15 cellular contexts compared by ENCODE assay signal in genomic region chr17:75231741-75232464, GRCh38. TPM values are rescaled to one million over a fixed set of nuclear protein-coding genes. Genes with fewer than 3 reads are reported as not detected.
A peak's percentile ranks its signal among the peaks of the same experiment; 100 is the strongest.
DNase-seq lines count a peak whose midpoint lies in the region; ATAC-seq, FAIRE-seq and TF ChIP-seq lines count a peak whose summit lies in the region.
"Had no signal": no experiment of that assay in that cellular context is flagged by ENCODE, and none has a peak within 500 bp of the region (broad histone marks: within the 10 kb centered on the region; RNA-seq: fewer than 3 reads in every experiment).

No MANE protein-coding gene starts in this region.

- 97% methylated on average over 18 of the region's 18 CpGs for WGBS in GM12878 (ENCODE audit: insufficient coverage, insufficient replicate concordance, low lambda C conversion rate, missing lambda C conversion rate)

- ATAC-seq in GM12878 (no peak), GM18502 (IDR thresholded peaks at IDR 0.05; ENCODE audit: poor library complexity, unreplicated experiment) (no peak), HG02610 (IDR thresholded peaks at IDR 0.05; ENCODE audit: unreplicated experiment) (no peak)

- no peak for TF ChIP-seq RAD21 in GM12878 (IDR thresholded peaks at IDR 0.05; ENCODE audit: insufficient read depth, low read depth, low read length)

- no peak overlapping the region for H3K4me3 ChIP-seq in GM12878

- H3K36me3 ChIP-seq in GM12878 (ENCODE audit: control insufficient read depth in 2 of 2, insufficient read depth in 2 of 2, low read length in 1 of 2): peaks cover 34 to 43% of the 10 kb centered on the region in 2 experiments

- CTCF ChIA-PET in GM12878 (lab: Yijun Ruan, JAX): interaction anchor here (1.4 to 1.6 kb wide), 3 partner anchors 31 to 270 kb away, joined by 4 to 5 read pairs (median 4); no protein-coding TSS in a partner anchor

- POLR2A ChIA-PET in GM12878 (lab: Charles Lee): no interaction called here

- DNase-seq in activated naive CD8-positive, alpha-beta T cell treated with anti-CD3 and anti-CD28 coated beads for 36 hours: no peak
- DNase-seq in GM12878 (ENCODE audit: low read depth, low spot score) (no peak), endothelial cell (ENCODE audit: low spot score) (no peak), type B pancreatic cell (ENCODE audit: extremely low spot score, unreplicated experiment) (no peak), SW 1271 (lab: John Stamatoyannopoulos, UW) (no peak)
- DNase-seq: CD4-positive, alpha-beta memory T cell; DMS79 treated with DMSO at 0.1 percent for 48 hours; EL; GDM1 had no signal

- SMC1A ChIA-PET in GM12878 (lab: Charles Lee; ENCODE audit: uncharacterized antibody, unreplicated experiment): no interaction called here

- TF ChIP-seq EP300 in GM12878 (IDR thresholded peaks at IDR 0.05; ENCODE audit: borderline replicate concordance in 1 of 2, control insufficient read depth in 1 of 2, low read depth in 2 of 2, low read length in 2 of 2): no peak

- TF ChIP-seq POLR2A in GM12878 (IDR thresholded peaks at IDR 0.05; ENCODE audit: low read depth, low read length): peak; percentile 41; the same call in 1 of the 2 replicates

- H3K27me3 ChIP-seq in GM12878 (replicated peaks in 1 of 2; ENCODE audit: control insufficient read depth in 2 of 2, insufficient read depth in 2 of 2, low read length in 1 of 2): no peaks in the 10 kb centered on the region

- BruUV-seq in GM12878 (replicated peaks; lab: Mats Ljungman, UMichigan): no TSS peak

- H3K9me3 Mint-ChIP-seq in activated naive CD8-positive, alpha-beta T cell (ENCODE audit: low read depth): no peaks in the 10 kb centered on the region
- H3K9me3 Mint-ChIP-seq in activated naive CD8-positive, alpha-beta T cell treated with anti-CD3 and anti-CD28 coated beads for 36 hours: no peaks in the 10 kb centered on the region
- no peaks in the 10 kb centered on the region for H3K9me3 Mint-ChIP-seq in endothelial cell (ENCODE audit: unreplicated experiment)
- H3K9me3 Mint-ChIP-seq in type B pancreatic cell: no peaks in the 10 kb centered on the region
- H3K9me3 Mint-ChIP-seq: CD4-positive, alpha-beta memory T cell had no signal

- TF ChIP-seq CTCF in GM12878 (IDR thresholded peaks at IDR 0.05 in 2 of 3, conservative IDR thresholded peaks at IDR 0.05 in 1 of 3; ENCODE audit: control insufficient read depth in 2 of 3, extremely low read depth in 1 of 3, insufficient read depth in 1 of 3, low read depth in 3 of 3, low read length in 3 of 3): no peak
- TF ChIP-seq CTCF in endothelial cell (IDR thresholded peaks at IDR 0.05; ENCODE audit: unreplicated experiment): no peak
- no peak for TF ChIP-seq CTCF in type B pancreatic cell (conservative IDR thresholded peaks at IDR 0.05)

- no peaks in the 10 kb centered on the region for H3K79me2 ChIP-seq in GM12878 (ENCODE audit: control insufficient read depth, insufficient read depth, low read length)

- peaks cover 6% of the 10 kb centered on the region for H3K36me3 Mint-ChIP-seq in activated naive CD8-positive, alpha-beta T cell
- peaks cover 23% of the 10 kb centered on the region for H3K36me3 Mint-ChIP-seq in activated naive CD8-positive, alpha-beta T cell treated with anti-CD3 and anti-CD28 coated beads for 36 hours
- H3K36me3 Mint-ChIP-seq in endothelial cell (ENCODE audit: low read depth, unreplicated experiment): peaks cover 40% of the 10 kb centered on the region
- peaks cover 10% of the 10 kb centered on the region for H3K36me3 Mint-ChIP-seq in type B pancreatic cell

- no peaks in the 10 kb centered on the region for H3K4me1 ChIP-seq in GM12878 (ENCODE audit: control insufficient read depth, insufficient read depth, low read length)

- H3K9me3 ChIP-seq in GM12878 (replicated peaks; ENCODE audit: control insufficient read depth, insufficient read depth, low read length): no peaks in the 10 kb centered on the region

- FAIRE-seq in GM12878 (lab: Jason Lieb, UNC): no peak
- FAIRE-seq: GM18507 had no signal

- H4K20me1 ChIP-seq in GM12878 (ENCODE audit: control insufficient read depth, insufficient read depth): no peaks in the 10 kb centered on the region

- no peak overlapping the region for H2AFZ ChIP-seq in GM12878 (ENCODE audit: control insufficient read depth, low read depth, low read length)

- H3K27ac ChIP-seq in GM12878 (ENCODE audit: control insufficient read depth, insufficient read depth): no peak overlapping the region
- H3K27ac ChIP-seq: C4-2B had no signal

- intact Hi-C loops in GM12878 (cut with micrococcal nuclease; ENCODE audit: unreplicated experiment): no loop called here

- no peak overlapping the region for H3K4me2 ChIP-seq in GM12878 (ENCODE audit: control insufficient read depth, insufficient read depth)

- no peaks in the 10 kb centered on the region for H3K4me1 Mint-ChIP-seq in activated naive CD8-positive, alpha-beta T cell (ENCODE audit: low read depth)
- no peaks in the 10 kb centered on the region for H3K4me1 Mint-ChIP-seq in activated naive CD8-positive, alpha-beta T cell treated with anti-CD3 and anti-CD28 coated beads for 36 hours
- peaks cover 10% of the 10 kb centered on the region for H3K4me1 Mint-ChIP-seq in endothelial cell (ENCODE audit: unreplicated experiment)
- H3K4me1 Mint-ChIP-seq in type B pancreatic cell (ENCODE audit: unreplicated experiment): no peaks in the 10 kb centered on the region
- H3K4me1 Mint-ChIP-seq: B cell had no signal

- H3K27me3 Mint-ChIP-seq in activated naive CD8-positive, alpha-beta T cell: no peaks in the 10 kb centered on the region
- H3K27me3 Mint-ChIP-seq in activated naive CD8-positive, alpha-beta T cell treated with anti-CD3 and anti-CD28 coated beads for 36 hours: no peaks in the 10 kb centered on the region
- H3K27me3 Mint-ChIP-seq in endothelial cell (ENCODE audit: unreplicated experiment) (peaks cover 4% of the 10 kb centered on the region), type B pancreatic cell (no peaks in the 10 kb centered on the region)
- H3K27me3 Mint-ChIP-seq: B cell; CD4-positive, alpha-beta memory T cell had no signal

- RAD21 ChIA-PET in GM12878 (lab: Charles Lee; ENCODE audit: unreplicated experiment): interaction anchor here (1.0 kb wide), 1 partner anchor 29 kb away, joined by 3 read pairs; the partner anchor contains the start of gene GGA3

- H3K27ac Mint-ChIP-seq in activated naive CD8-positive, alpha-beta T cell: peak overlapping the region; percentile 54
- H3K27ac Mint-ChIP-seq in activated naive CD8-positive, alpha-beta T cell treated with anti-CD3 and anti-CD28 coated beads for 36 hours: no peak overlapping the region
- H3K27ac Mint-ChIP-seq in endothelial cell (ENCODE audit: unreplicated experiment): no peak overlapping the region
- peak overlapping the region; percentile 5 for H3K27ac Mint-ChIP-seq in type B pancreatic cell

- in situ Hi-C loops in GM12878 (cut with MboI): no loop called here

- no peak overlapping the region for H3K9ac ChIP-seq in GM12878 (ENCODE audit: control insufficient read depth, insufficient read depth, low read length)

- H3K4me3 Mint-ChIP-seq in activated naive CD8-positive, alpha-beta T cell: no peak overlapping the region
- H3K4me3 Mint-ChIP-seq in activated naive CD8-positive, alpha-beta T cell treated with anti-CD3 and anti-CD28 coated beads for 36 hours: no peak overlapping the region
- H3K4me3 Mint-ChIP-seq in endothelial cell (ENCODE audit: unreplicated experiment): peak overlapping the region; percentile 53
- no peak overlapping the region for H3K4me3 Mint-ChIP-seq in type B pancreatic cell
- H3K4me3 Mint-ChIP-seq: B cell; CD4-positive, alpha-beta memory T cell had no signal

RNA-seq across cellular contexts. Expression of gene NUP85, which starts 26.4 kb away (rescaled TPM):
- total RNA-seq in activated naive CD8-positive, alpha-beta T cell treated with anti-CD3 and anti-CD28 coated beads for 36 hours: 100 to 1,000 TPM; 134 to 137 TPM
- 89.4 and 98.6 TPM in 2 replicates for total RNA-seq in GM12878 (2013; cell fraction: nucleolus; rRNA removed)
- 47.1 and 57.8 TPM in 2 replicates for total RNA-seq in GM12878 (2014; rRNA removed)
- 52.9 and 54.0 TPM in 2 replicates for total RNA-seq in GM12878 (2014; rRNA removed; fragmentation: Illumina TruSeq; extraction: Trizol)
- 82.5 and 97.9 TPM in 2 replicates for total RNA-seq in GM12878 (2021)
- 58.6 TPM for polyA plus RNA-seq in GM12878 (2011; ENCODE audit: low read depth)
- 80.8 and 92.9 TPM in 2 replicates for polyA plus RNA-seq in GM12878 (2011; rRNA removed)
- polyA plus RNA-seq in GM12878 (2011; cell fraction: cytosol; rRNA removed): 112 and 130 TPM in 2 replicates
- polyA plus RNA-seq in GM12878 (2011; cell fraction: nucleus; rRNA removed): 362 and 389 TPM in 2 replicates
- 37.7 and 46.3 TPM in 2 replicates for polyA plus RNA-seq in GM12878 (2012)
- polyA plus RNA-seq in GM12878 (2014; fragmentation: Illumina TruSeq; extraction: Trizol): 59.6 and 65.9 TPM in 2 replicates
- polyA plus RNA-seq in GM12878 (2014; fragmentation: Nextera tagmentation; extraction: Ambion mirVana): 100 to 1,000 TPM; 127 to 135 TPM
- polyA plus RNA-seq in GM12878 (2014; rRNA removed): 83.2 and 87.8 TPM in 2 replicates
- 100 to 1,000 TPM; 103 to 104 TPM for polyA plus RNA-seq in GM12878 (2016; fragmentation: Nextera tagmentation; extraction: Ambion mirVana)
- 80.2 and 80.8 TPM in 2 replicates for polyA minus RNA-seq in GM12878 (2011; rRNA and poly(A)+ RNA removed)
- 24.1 and 34.9 TPM in 2 replicates for polyA minus RNA-seq in GM12878 (2011; cell fraction: cytosol; rRNA and poly(A)+ RNA removed)
- 54.2 and 98.1 TPM in 2 replicates for polyA minus RNA-seq in GM12878 (2011; cell fraction: nucleus; rRNA and poly(A)+ RNA removed)
- total RNA-seq in endothelial cell (ENCODE audit: unreplicated experiment): 83.9 TPM
- 63.3 and 84.1 TPM in 2 replicates for total RNA-seq in type B pancreatic cell (ENCODE audit: low replicate concordance)

RNA-seq across cellular contexts. Expression of gene GGA3, which starts 29.5 kb away (rescaled TPM):
- 10 to 100 TPM; 63.7 to 72.0 TPM for total RNA-seq in activated naive CD8-positive, alpha-beta T cell treated with anti-CD3 and anti-CD28 coated beads for 36 hours
- 70.6 and 92.6 TPM in 2 replicates for total RNA-seq in GM12878 (2013; cell fraction: nucleolus; rRNA removed)
- total RNA-seq in GM12878 (2014; rRNA removed) (19.6 and 20.7 TPM in 2 replicates), GM12878 (2014; rRNA removed; fragmentation: Illumina TruSeq; extraction: Trizol) (13.5 and 14.3 TPM in 2 replicates), GM12878 (2021) (52.1 and 57.5 TPM in 2 replicates), endothelial cell (ENCODE audit: unreplicated experiment) (60.8 TPM), type B pancreatic cell (ENCODE audit: low replicate concordance) (49.7 and 64.4 TPM in 2 replicates)
- 34.9 TPM for polyA plus RNA-seq in GM12878 (2011; ENCODE audit: low read depth)
- polyA plus RNA-seq in GM12878 (2011; rRNA removed) (26.2 and 34.9 TPM in 2 replicates), GM12878 (2014; fragmentation: Illumina TruSeq; extraction: Trizol) (31.7 and 41.3 TPM in 2 replicates), GM12878 (2014; fragmentation: Nextera tagmentation; extraction: Ambion mirVana) (1 to 10 TPM; 7.0 to 8.1 TPM), GM12878 (2014; rRNA removed) (36.4 and 40.2 TPM in 2 replicates), GM12878 (2016; fragmentation: Nextera tagmentation; extraction: Ambion mirVana) (10 to 100 TPM; 33.0 to 36.3 TPM)
- polyA plus RNA-seq in GM12878 (2011; cell fraction: cytosol; rRNA removed): 25.9 and 26.0 TPM in 2 replicates
- polyA plus RNA-seq in GM12878 (2011; cell fraction: nucleus; rRNA removed): 244 and 300 TPM in 2 replicates
- 51.0 and 62.2 TPM in 2 replicates for polyA plus RNA-seq in GM12878 (2012)
- 50.4 and 73.4 TPM in 2 replicates for polyA minus RNA-seq in GM12878 (2011; rRNA and poly(A)+ RNA removed)
- 9.0 and 14.0 TPM in 2 replicates for polyA minus RNA-seq in GM12878 (2011; cell fraction: cytosol; rRNA and poly(A)+ RNA removed)
- polyA minus RNA-seq in GM12878 (2011; cell fraction: nucleus; rRNA and poly(A)+ RNA removed): 39.3 and 49.0 TPM in 2 replicates

RNA-seq across cellular contexts. Expression of gene MRPS7, which starts 29.8 kb away (rescaled TPM):
- 10 to 100 TPM; 93.5 to 96.9 TPM for total RNA-seq in activated naive CD8-positive, alpha-beta T cell treated with anti-CD3 and anti-CD28 coated beads for 36 hours
- total RNA-seq in GM12878 (2013; cell fraction: nucleolus; rRNA removed): 40.8 and 41.5 TPM in 2 replicates
- total RNA-seq in GM12878 (2014; rRNA removed) (105 and 117 TPM in 2 replicates), GM12878 (2014; rRNA removed; fragmentation: Illumina TruSeq; extraction: Trizol) (89.6 and 101 TPM in 2 replicates), GM12878 (2021) (88.4 and 89.2 TPM in 2 replicates), endothelial cell (ENCODE audit: unreplicated experiment) (63.4 TPM), type B pancreatic cell (ENCODE audit: low replicate concordance) (67.0 and 70.9 TPM in 2 replicates)
- polyA plus RNA-seq in GM12878 (2011; ENCODE audit: low read depth): 40.9 TPM
- polyA plus RNA-seq in GM12878 (2011; rRNA removed) (73.6 and 89.7 TPM in 2 replicates), GM12878 (2014; fragmentation: Illumina TruSeq; extraction: Trizol) (71.2 and 101 TPM in 2 replicates), GM12878 (2014; fragmentation: Nextera tagmentation; extraction: Ambion mirVana) (100 to 1,000 TPM; 161 to 209 TPM), GM12878 (2014; rRNA removed) (93.2 and 108 TPM in 2 replicates), GM12878 (2016; fragmentation: Nextera tagmentation; extraction: Ambion mirVana) (100 to 1,000 TPM; 207 to 217 TPM)
- 90.3 and 94.2 TPM in 2 replicates for polyA plus RNA-seq in GM12878 (2011; cell fraction: cytosol; rRNA removed)
- 68.9 and 73.0 TPM in 2 replicates for polyA plus RNA-seq in GM12878 (2011; cell fraction: nucleus; rRNA removed)
- polyA plus RNA-seq in GM12878 (2012): 50.5 and 55.2 TPM in 2 replicates
- 44.1 and 47.2 TPM in 2 replicates for polyA minus RNA-seq in GM12878 (2011; rRNA and poly(A)+ RNA removed)
- 16.8 and 20.8 TPM in 2 replicates for polyA minus RNA-seq in GM12878 (2011; cell fraction: cytosol; rRNA and poly(A)+ RNA removed)
- polyA minus RNA-seq in GM12878 (2011; cell fraction: nucleus; rRNA and poly(A)+ RNA removed): 26.8 and 39.8 TPM in 2 replicates

RNA-seq across cellular contexts. Expression of gene MIF4GD, which starts 39.1 kb away (rescaled TPM):
- total RNA-seq in activated naive CD8-positive, alpha-beta T cell treated with anti-CD3 and anti-CD28 coated beads for 36 hours: 10 to 100 TPM; 35.3 to 38.1 TPM
- 10.9 and 13.8 TPM in 2 replicates for total RNA-seq in GM12878 (2013; cell fraction: nucleolus; rRNA removed)
- total RNA-seq in GM12878 (2014; rRNA removed) (43.9 and 44.3 TPM in 2 replicates), GM12878 (2014; rRNA removed; fragmentation: Illumina TruSeq; extraction: Trizol) (22.8 and 23.4 TPM in 2 replicates), GM12878 (2021) (40.0 and 45.6 TPM in 2 replicates), endothelial cell (ENCODE audit: unreplicated experiment) (15.7 TPM), type B pancreatic cell (ENCODE audit: low replicate concordance) (11.9 and 16.6 TPM in 2 replicates)
- 30.0 TPM for polyA plus RNA-seq in GM12878 (2011; ENCODE audit: low read depth)
- polyA plus RNA-seq in GM12878 (2011; rRNA removed) (49.8 and 66.1 TPM in 2 replicates), GM12878 (2014; fragmentation: Illumina TruSeq; extraction: Trizol) (20.4 and 42.0 TPM in 2 replicates), GM12878 (2014; fragmentation: Nextera tagmentation; extraction: Ambion mirVana) (10 to 100 TPM; 94.7 to 96.2 TPM), GM12878 (2014; rRNA removed) (49.6 and 57.0 TPM in 2 replicates), GM12878 (2016; fragmentation: Nextera tagmentation; extraction: Ambion mirVana) (10 to 100 TPM; 63.3 to 69.4 TPM)
- polyA plus RNA-seq in GM12878 (2011; cell fraction: cytosol; rRNA removed): 94.7 and 108 TPM in 2 replicates
- 65.0 and 80.8 TPM in 2 replicates for polyA plus RNA-seq in GM12878 (2011; cell fraction: nucleus; rRNA removed)
- 33.3 and 39.1 TPM in 2 replicates for polyA plus RNA-seq in GM12878 (2012)
- 47.0 and 62.1 TPM in 2 replicates for polyA minus RNA-seq in GM12878 (2011; rRNA and poly(A)+ RNA removed)
- polyA minus RNA-seq in GM12878 (2011; cell fraction: cytosol; rRNA and poly(A)+ RNA removed): 17.5 and 19.3 TPM in 2 replicates
- polyA minus RNA-seq in GM12878 (2011; cell fraction: nucleus; rRNA and poly(A)+ RNA removed): 10.2 and 17.5 TPM in 2 replicates

RNA-seq across cellular contexts. Expression of gene SUMO2, which starts 49.1 kb away (rescaled TPM):
- total RNA-seq in activated naive CD8-positive, alpha-beta T cell treated with anti-CD3 and anti-CD28 coated beads for 36 hours: 100 to 1,000 TPM; 623 to 655 TPM
- 19.8 and 21.3 TPM in 2 replicates for total RNA-seq in GM12878 (2013; cell fraction: nucleolus; rRNA removed)
- 163 and 207 TPM in 2 replicates for total RNA-seq in GM12878 (2014; rRNA removed)
- 312 and 322 TPM in 2 replicates for total RNA-seq in GM12878 (2014; rRNA removed; fragmentation: Illumina TruSeq; extraction: Trizol)
- 506 and 514 TPM in 2 replicates for total RNA-seq in GM12878 (2021)
- polyA plus RNA-seq in GM12878 (2011; ENCODE audit: low read depth): 65.4 TPM
- 603 and 801 TPM in 2 replicates for polyA plus RNA-seq in GM12878 (2011; rRNA removed)
- 90.6 and 121 TPM in 2 replicates for polyA plus RNA-seq in GM12878 (2011; cell fraction: cytosol; rRNA removed)
- 80.5 and 124 TPM in 2 replicates for polyA plus RNA-seq in GM12878 (2011; cell fraction: nucleus; rRNA removed)
- polyA plus RNA-seq in GM12878 (2012): 224 and 225 TPM in 2 replicates
- 265 and 335 TPM in 2 replicates for polyA plus RNA-seq in GM12878 (2014; fragmentation: Illumina TruSeq; extraction: Trizol)
- polyA plus RNA-seq in GM12878 (2014; fragmentation: Nextera tagmentation; extraction: Ambion mirVana): 100 to 1,000 TPM; 709 to 767 TPM
- polyA plus RNA-seq in GM12878 (2014; rRNA removed): 232 and 249 TPM in 2 replicates
- 100 to 1,000 TPM; 755 to 803 TPM for polyA plus RNA-seq in GM12878 (2016; fragmentation: Nextera tagmentation; extraction: Ambion mirVana)
- 63.9 and 102 TPM in 2 replicates for polyA minus RNA-seq in GM12878 (2011; rRNA and poly(A)+ RNA removed)
- 148 and 173 TPM in 2 replicates for polyA minus RNA-seq in GM12878 (2011; cell fraction: cytosol; rRNA and poly(A)+ RNA removed)
- polyA minus RNA-seq in GM12878 (2011; cell fraction: nucleus; rRNA and poly(A)+ RNA removed): 13.5 and 14.2 TPM in 2 replicates
- 657 TPM for total RNA-seq in endothelial cell (ENCODE audit: unreplicated experiment)
- 465 and 602 TPM in 2 replicates for total RNA-seq in type B pancreatic cell (ENCODE audit: low replicate concordance)

Comparison
In these comparisons a context has a peak if more than half of its experiments do, and no peak if none do; other contexts are left out.
1. H3K27ac Mint-ChIP-seq: peak in activated naive CD8-positive, alpha-beta T cell (single experiment) and type B pancreatic cell (single experiment); none in activated naive CD8-positive, alpha-beta T cell treated with anti-CD3 and anti-CD28 coated beads for 36 hours (single experiment) and endothelial cell (single experiment).